ENCODE assay signal across 1 cellular context in the genomic region with DNA sequence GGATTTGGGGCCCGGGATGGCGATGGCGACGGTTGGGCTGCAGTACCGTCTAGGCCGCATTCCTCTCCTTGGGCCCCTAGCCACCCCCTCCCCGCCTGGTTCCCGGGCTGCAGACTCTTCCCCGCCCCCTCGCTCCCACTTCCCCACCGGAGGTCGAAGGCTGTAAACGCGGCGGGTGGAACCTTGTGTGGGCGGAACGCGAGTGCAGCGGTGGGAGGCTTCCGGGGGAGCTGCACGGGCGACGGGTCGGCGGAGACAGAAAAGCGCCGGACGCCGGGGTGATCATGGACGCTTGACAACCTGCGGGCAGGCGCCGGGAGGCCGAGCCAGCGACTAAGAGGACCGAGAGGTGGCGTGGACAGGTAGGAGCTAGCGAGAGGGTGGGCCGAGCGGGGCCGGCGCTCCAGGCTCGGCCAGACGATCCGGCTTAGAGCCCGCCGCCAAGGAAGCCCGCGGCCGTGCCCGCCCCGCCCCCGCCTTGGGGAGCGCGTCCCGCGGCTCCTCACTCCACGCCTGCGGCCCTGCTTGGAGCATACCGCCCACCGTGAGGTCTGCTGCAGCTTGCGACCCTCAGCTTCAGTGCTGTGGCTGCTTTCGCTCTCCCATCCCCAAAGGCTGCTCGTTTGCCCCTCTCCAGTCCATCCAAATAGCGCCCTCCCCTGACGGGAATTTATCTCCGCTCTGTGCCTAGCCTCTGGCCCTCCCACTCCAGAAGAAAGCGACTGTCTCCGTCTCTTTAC.
A peak's percentile ranks its signal among the peaks of the same experiment; 100 is the strongest.
TF ChIP-seq lines count a peak whose summit lies in the region.

A gene (plus strand): TSS at position 269 of the 740 bp plus-strand sequence. CDS start 2,126 bp downstream, outside the sequence.

TF ChIP-seq in HepG2, 621 proteins besides CTCF, POLR2A, EP300 and RAD21 (continued from another document and continues in another):
- TF ChIP-seq ZNF430 (CRISPR knock-in tag; IDR thresholded peaks at IDR 0.05) (peak; percentile 93; the same call in 1 of the 2 replicates), KMT2B (CRISPR knock-in tag; IDR thresholded peaks at IDR 0.05) (peak; percentile 99), NFYB (CRISPR knock-in tag; IDR thresholded peaks at IDR 0.05) (peak; percentile 65), ZMYM3 (CRISPR knock-in tag; IDR thresholded peaks at IDR 0.05) (peak; percentile 89), ZSCAN20 (CRISPR knock-in tag; IDR thresholded peaks at IDR 0.05; ENCODE audit: borderline replicate concordance) (0 out of 2 replicates have a peak, but pooled peaks have one; percentile 74), RFX5 (IDR thresholded peaks at IDR 0.05; ENCODE audit: low read depth, low read length) (peak; percentile 37), JARID2 (CRISPR knock-in tag; IDR thresholded peaks at IDR 0.05; ENCODE audit: insufficient replicate concordance) (peak; percentile 82), MBNL3 (CRISPR knock-in tag; conservative IDR thresholded peaks at IDR 0.05) (0 out of 2 replicates have a peak, but pooled peaks have one; percentile 18), RCOR2 (CRISPR knock-in tag; IDR thresholded peaks at IDR 0.05) (no peak; the same call in 1 of the 2 replicates), SIX4 (CRISPR knock-in tag; IDR thresholded peaks at IDR 0.05) (peak; percentile 69), TCF7 (IDR thresholded peaks at IDR 0.05; ENCODE audit: low read depth) (no peak), ZNF543 (CRISPR knock-in tag; IDR thresholded peaks at IDR 0.05) (peak; percentile 93), FOXK2 (IDR thresholded peaks at IDR 0.05) (peak; percentile 64), THYN1 (CRISPR knock-in tag; IDR thresholded peaks at IDR 0.05; ENCODE audit: borderline replicate concordance, low read depth) (0 out of 2 replicates have a peak, but pooled peaks have one; percentile 94), ZNF337 (CRISPR knock-in tag; IDR thresholded peaks at IDR 0.05; ENCODE audit: borderline replicate concordance, low read depth) (0 out of 2 replicates have a peak, but pooled peaks have one; percentile 79), ZNF629 (CRISPR knock-in tag; conservative IDR thresholded peaks at IDR 0.05) (peak; percentile 1; the same call in 1 of the 2 replicates)
- TF ChIP-seq, protein P1, sequence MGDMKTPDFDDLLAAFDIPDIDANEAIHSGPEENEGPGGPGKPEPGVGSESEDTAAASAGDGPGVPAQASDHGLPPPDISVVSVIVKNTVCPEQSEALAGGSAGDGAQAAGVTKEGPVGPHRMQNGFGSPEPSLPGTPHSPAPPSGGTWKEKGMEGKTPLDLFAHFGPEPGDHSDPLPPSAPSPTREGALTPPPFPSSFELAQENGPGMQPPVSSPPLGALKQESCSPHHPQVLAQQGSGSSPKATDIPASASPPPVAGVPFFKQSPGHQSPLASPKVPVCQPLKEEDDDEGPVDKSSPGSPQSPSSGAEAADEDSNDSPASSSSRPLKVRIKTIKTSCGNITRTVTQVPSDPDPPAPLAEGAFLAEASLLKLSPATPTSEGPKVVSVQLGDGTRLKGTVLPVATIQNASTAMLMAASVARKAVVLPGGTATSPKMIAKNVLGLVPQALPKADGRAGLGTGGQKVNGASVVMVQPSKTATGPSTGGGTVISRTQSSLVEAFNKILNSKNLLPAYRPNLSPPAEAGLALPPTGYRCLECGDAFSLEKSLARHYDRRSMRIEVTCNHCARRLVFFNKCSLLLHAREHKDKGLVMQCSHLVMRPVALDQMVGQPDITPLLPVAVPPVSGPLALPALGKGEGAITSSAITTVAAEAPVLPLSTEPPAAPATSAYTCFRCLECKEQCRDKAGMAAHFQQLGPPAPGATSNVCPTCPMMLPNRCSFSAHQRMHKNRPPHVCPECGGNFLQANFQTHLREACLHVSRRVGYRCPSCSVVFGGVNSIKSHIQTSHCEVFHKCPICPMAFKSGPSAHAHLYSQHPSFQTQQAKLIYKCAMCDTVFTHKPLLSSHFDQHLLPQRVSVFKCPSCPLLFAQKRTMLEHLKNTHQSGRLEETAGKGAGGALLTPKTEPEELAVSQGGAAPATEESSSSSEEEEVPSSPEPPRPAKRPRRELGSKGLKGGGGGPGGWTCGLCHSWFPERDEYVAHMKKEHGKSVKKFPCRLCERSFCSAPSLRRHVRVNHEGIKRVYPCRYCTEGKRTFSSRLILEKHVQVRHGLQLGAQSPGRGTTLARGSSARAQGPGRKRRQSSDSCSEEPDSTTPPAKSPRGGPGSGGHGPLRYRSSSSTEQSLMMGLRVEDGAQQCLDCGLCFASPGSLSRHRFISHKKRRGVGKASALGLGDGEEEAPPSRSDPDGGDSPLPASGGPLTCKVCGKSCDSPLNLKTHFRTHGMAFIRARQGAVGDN (CRISPR knock-in tag; IDR thresholded peaks at IDR 0.05): peak; percentile 97
- TF ChIP-seq, protein P2, sequence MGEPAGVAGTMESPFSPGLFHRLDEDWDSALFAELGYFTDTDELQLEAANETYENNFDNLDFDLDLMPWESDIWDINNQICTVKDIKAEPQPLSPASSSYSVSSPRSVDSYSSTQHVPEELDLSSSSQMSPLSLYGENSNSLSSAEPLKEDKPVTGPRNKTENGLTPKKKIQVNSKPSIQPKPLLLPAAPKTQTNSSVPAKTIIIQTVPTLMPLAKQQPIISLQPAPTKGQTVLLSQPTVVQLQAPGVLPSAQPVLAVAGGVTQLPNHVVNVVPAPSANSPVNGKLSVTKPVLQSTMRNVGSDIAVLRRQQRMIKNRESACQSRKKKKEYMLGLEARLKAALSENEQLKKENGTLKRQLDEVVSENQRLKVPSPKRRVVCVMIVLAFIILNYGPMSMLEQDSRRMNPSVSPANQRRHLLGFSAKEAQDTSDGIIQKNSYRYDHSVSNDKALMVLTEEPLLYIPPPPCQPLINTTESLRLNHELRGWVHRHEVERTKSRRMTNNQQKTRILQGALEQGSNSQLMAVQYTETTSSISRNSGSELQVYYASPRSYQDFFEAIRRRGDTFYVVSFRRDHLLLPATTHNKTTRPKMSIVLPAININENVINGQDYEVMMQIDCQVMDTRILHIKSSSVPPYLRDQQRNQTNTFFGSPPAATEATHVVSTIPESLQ (CRISPR knock-in tag; conservative IDR thresholded peaks at IDR 0.05): 0 out of 2 replicates have a peak, but pooled peaks have one; percentile 83
- TF ChIP-seq, protein P3, sequence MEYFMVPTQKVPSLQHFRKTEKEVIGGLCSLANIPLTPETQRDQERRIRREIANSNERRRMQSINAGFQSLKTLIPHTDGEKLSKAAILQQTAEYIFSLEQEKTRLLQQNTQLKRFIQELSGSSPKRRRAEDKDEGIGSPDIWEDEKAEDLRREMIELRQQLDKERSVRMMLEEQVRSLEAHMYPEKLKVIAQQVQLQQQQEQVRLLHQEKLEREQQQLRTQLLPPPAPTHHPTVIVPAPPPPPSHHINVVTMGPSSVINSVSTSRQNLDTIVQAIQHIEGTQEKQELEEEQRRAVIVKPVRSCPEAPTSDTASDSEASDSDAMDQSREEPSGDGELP (IDR thresholded peaks at IDR 0.05; ENCODE audit: borderline replicate concordance, low read depth): peak; percentile 61
- TF ChIP-seq, protein P4, sequence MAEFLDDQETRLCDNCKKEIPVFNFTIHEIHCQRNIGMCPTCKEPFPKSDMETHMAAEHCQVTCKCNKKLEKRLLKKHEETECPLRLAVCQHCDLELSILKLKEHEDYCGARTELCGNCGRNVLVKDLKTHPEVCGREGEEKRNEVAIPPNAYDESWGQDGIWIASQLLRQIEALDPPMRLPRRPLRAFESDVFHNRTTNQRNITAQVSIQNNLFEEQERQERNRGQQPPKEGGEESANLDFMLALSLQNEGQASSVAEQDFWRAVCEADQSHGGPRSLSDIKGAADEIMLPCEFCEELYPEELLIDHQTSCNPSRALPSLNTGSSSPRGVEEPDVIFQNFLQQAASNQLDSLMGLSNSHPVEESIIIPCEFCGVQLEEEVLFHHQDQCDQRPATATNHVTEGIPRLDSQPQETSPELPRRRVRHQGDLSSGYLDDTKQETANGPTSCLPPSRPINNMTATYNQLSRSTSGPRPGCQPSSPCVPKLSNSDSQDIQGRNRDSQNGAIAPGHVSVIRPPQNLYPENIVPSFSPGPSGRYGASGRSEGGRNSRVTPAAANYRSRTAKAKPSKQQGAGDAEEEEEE (CRISPR knock-in tag; IDR thresholded peaks at IDR 0.05; ENCODE audit: borderline replicate concordance): peak; percentile 93; the same call in 1 of the 2 replicates
- TF ChIP-seq, protein P5, sequence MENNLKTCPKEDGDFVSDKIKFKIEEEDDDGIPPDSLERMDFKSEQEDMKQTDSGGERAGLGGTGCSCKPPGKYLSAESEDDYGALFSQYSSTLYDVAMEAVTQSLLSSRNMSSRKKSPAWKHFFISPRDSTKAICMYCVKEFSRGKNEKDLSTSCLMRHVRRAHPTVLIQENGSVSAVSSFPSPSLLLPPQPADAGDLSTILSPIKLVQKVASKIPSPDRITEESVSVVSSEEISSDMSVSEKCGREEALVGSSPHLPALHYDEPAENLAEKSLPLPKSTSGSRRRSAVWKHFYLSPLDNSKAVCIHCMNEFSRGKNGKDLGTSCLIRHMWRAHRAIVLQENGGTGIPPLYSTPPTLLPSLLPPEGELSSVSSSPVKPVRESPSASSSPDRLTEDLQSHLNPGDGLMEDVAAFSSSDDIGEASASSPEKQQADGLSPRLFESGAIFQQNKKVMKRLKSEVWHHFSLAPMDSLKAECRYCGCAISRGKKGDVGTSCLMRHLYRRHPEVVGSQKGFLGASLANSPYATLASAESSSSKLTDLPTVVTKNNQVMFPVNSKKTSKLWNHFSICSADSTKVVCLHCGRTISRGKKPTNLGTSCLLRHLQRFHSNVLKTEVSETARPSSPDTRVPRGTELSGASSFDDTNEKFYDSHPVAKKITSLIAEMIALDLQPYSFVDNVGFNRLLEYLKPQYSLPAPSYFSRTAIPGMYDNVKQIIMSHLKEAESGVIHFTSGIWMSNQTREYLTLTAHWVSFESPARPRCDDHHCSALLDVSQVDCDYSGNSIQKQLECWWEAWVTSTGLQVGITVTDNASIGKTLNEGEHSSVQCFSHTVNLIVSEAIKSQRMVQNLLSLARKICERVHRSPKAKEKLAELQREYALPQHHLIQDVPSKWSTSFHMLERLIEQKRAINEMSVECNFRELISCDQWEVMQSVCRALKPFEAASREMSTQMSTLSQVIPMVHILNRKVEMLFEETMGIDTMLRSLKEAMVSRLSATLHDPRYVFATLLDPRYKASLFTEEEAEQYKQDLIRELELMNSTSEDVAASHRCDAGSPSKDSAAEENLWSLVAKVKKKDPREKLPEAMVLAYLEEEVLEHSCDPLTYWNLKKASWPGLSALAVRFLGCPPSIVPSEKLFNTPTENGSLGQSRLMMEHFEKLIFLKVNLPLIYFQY (CRISPR knock-in tag; IDR thresholded peaks at IDR 0.05; ENCODE audit: borderline replicate concordance): peak; percentile 90
- TF ChIP-seq, protein P6, sequence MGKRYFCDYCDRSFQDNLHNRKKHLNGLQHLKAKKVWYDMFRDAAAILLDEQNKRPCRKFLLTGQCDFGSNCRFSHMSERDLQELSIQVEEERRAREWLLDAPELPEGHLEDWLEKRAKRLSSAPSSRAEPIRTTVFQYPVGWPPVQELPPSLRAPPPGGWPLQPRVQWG (CRISPR knock-in tag; IDR thresholded peaks at IDR 0.05; ENCODE audit: borderline replicate concordance, low read depth): no peak
- TF ChIP-seq, protein P7, sequence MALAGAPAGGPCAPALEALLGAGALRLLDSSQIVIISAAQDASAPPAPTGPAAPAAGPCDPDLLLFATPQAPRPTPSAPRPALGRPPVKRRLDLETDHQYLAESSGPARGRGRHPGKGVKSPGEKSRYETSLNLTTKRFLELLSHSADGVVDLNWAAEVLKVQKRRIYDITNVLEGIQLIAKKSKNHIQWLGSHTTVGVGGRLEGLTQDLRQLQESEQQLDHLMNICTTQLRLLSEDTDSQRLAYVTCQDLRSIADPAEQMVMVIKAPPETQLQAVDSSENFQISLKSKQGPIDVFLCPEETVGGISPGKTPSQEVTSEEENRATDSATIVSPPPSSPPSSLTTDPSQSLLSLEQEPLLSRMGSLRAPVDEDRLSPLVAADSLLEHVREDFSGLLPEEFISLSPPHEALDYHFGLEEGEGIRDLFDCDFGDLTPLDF (CRISPR knock-in tag; IDR thresholded peaks at IDR 0.05): peak; percentile 86; the same call in 1 of the 2 replicates
- TF ChIP-seq, protein P8, sequence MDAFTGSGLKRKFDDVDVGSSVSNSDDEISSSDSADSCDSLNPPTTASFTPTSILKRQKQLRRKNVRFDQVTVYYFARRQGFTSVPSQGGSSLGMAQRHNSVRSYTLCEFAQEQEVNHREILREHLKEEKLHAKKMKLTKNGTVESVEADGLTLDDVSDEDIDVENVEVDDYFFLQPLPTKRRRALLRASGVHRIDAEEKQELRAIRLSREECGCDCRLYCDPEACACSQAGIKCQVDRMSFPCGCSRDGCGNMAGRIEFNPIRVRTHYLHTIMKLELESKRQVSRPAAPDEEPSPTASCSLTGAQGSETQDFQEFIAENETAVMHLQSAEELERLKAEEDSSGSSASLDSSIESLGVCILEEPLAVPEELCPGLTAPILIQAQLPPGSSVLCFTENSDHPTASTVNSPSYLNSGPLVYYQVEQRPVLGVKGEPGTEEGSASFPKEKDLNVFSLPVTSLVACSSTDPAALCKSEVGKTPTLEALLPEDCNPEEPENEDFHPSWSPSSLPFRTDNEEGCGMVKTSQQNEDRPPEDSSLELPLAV (CRISPR knock-in tag; conservative IDR thresholded peaks at IDR 0.05; ENCODE audit: low read depth): no peak
- TF ChIP-seq, protein P9, sequence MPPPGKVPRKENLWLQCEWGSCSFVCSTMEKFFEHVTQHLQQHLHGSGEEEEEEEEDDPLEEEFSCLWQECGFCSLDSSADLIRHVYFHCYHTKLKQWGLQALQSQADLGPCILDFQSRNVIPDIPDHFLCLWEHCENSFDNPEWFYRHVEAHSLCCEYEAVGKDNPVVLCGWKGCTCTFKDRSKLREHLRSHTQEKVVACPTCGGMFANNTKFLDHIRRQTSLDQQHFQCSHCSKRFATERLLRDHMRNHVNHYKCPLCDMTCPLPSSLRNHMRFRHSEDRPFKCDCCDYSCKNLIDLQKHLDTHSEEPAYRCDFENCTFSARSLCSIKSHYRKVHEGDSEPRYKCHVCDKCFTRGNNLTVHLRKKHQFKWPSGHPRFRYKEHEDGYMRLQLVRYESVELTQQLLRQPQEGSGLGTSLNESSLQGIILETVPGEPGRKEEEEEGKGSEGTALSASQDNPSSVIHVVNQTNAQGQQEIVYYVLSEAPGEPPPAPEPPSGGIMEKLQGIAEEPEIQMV (CRISPR knock-in tag; IDR thresholded peaks at IDR 0.05; ENCODE audit: low read depth): peak; percentile 91
- TF ChIP-seq, protein P10, sequence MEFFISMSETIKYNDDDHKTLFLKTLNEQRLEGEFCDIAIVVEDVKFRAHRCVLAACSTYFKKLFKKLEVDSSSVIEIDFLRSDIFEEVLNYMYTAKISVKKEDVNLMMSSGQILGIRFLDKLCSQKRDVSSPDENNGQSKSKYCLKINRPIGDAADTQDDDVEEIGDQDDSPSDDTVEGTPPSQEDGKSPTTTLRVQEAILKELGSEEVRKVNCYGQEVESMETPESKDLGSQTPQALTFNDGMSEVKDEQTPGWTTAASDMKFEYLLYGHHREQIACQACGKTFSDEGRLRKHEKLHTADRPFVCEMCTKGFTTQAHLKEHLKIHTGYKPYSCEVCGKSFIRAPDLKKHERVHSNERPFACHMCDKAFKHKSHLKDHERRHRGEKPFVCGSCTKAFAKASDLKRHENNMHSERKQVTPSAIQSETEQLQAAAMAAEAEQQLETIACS (CRISPR knock-in tag; IDR thresholded peaks at IDR 0.05): peak; percentile 60; the same call in 1 of the 2 replicates
- TF ChIP-seq, protein P11, sequence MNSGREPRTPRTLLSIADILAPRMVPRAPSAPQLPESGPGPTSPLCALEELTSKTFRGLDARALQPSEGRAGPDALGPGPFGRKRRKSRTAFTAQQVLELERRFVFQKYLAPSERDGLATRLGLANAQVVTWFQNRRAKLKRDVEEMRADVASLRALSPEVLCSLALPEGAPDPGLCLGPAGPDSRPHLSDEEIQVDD (CRISPR knock-in tag; IDR thresholded peaks at IDR 0.05; ENCODE audit: borderline replicate concordance): peak; percentile 62; the same call in 1 of the 2 replicates
- TF ChIP-seq, protein P12, sequence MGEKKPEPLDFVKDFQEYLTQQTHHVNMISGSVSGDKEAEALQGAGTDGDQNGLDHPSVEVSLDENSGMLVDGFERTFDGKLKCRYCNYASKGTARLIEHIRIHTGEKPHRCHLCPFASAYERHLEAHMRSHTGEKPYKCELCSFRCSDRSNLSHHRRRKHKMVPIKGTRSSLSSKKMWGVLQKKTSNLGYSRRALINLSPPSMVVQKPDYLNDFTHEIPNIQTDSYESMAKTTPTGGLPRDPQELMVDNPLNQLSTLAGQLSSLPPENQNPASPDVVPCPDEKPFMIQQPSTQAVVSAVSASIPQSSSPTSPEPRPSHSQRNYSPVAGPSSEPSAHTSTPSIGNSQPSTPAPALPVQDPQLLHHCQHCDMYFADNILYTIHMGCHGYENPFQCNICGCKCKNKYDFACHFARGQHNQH (CRISPR knock-in tag; IDR thresholded peaks at IDR 0.05): peak; percentile 99
